ENCODE assay signal across 1 cellular context in genomic region chr18:9877655-9878014, GRCh38.
TF ChIP-seq lines count a peak whose summit lies in the region.

No MANE protein-coding gene starts in this region.

TF ChIP-seq in K562, 482 proteins besides CTCF, POLR2A, EP300 and RAD21 (continued from another document):
- TF ChIP-seq ZNF766 (CRISPR knock-in tag; conservative IDR thresholded peaks at IDR 0.05), result no peak
- no peak for TF ChIP-seq IRF9 (tag; IDR thresholded peaks at IDR 0.05)
- TF ChIP-seq SMARCC2 (IDR thresholded peaks at IDR 0.05; ENCODE audit: low read depth), result no peak
- TF ChIP-seq PRPF4 (IDR thresholded peaks at IDR 0.05; ENCODE audit: insufficient read depth, low read depth, low read length, poor library complexity, severe bottlenecking), result no peak
- 0 out of 2 replicates have a peak, but pooled peaks have one; percentile 3 for TF ChIP-seq SUPT5H (IDR thresholded peaks at IDR 0.05)
- TF ChIP-seq E2F4 (CRISPR knock-in tag; IDR thresholded peaks at IDR 0.05; ENCODE audit: low read depth), result no peak
- no peak for TF ChIP-seq KLF10 (CRISPR knock-in tag; IDR thresholded peaks at IDR 0.05)
- no peak for TF ChIP-seq MED1 (CRISPR knock-in tag; IDR thresholded peaks at IDR 0.05; ENCODE audit: borderline replicate concordance)
- 0 out of 2 replicates have a peak, but pooled peaks have one; percentile 9 for TF ChIP-seq ZNF175 (CRISPR knock-in tag; IDR thresholded peaks at IDR 0.05; ENCODE audit: low read depth)
- TF ChIP-seq DNMT1 (IDR thresholded peaks at IDR 0.05), result 0 out of 2 replicates have a peak, but pooled peaks have one; percentile 5
- peak; percentile 3; the same call in 1 of the 2 replicates for TF ChIP-seq ZNF3 (CRISPR knock-in tag; IDR thresholded peaks at IDR 0.05)
- TF ChIP-seq ASH1L (IDR thresholded peaks at IDR 0.05; ENCODE audit: borderline replicate concordance, low read depth, partially characterized antibody), result no peak
- no peak for TF ChIP-seq ZNF134 (CRISPR knock-in tag; conservative IDR thresholded peaks at IDR 0.05)
- peak; percentile 48; the same call in 1 of the 2 replicates for TF ChIP-seq ELF1 (tag; IDR thresholded peaks at IDR 0.05)
- TF ChIP-seq, protein P1, sequence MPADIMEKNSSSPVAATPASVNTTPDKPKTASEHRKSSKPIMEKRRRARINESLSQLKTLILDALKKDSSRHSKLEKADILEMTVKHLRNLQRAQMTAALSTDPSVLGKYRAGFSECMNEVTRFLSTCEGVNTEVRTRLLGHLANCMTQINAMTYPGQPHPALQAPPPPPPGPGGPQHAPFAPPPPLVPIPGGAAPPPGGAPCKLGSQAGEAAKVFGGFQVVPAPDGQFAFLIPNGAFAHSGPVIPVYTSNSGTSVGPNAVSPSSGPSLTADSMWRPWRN (IDR thresholded peaks at IDR 0.05; ENCODE audit: low read depth), result no peak
- no peak for TF ChIP-seq ID3 (CRISPR knock-in tag; IDR thresholded peaks at IDR 0.05)
- TF ChIP-seq ID3 (tag; IDR thresholded peaks at IDR 0.05), result no peak
- TF ChIP-seq L3MBTL2 (IDR thresholded peaks at IDR 0.05), result no peak
- TF ChIP-seq HNRNPL (IDR thresholded peaks at IDR 0.05; ENCODE audit: low read depth, low read length), result no peak
- TF ChIP-seq AFF4 (CRISPR knock-in tag; IDR thresholded peaks at IDR 0.05), result no peak
- TF ChIP-seq TAF1 (IDR thresholded peaks at IDR 0.05; ENCODE audit: control insufficient read depth, extremely low read depth, insufficient read depth, low read length, severe bottlenecking), result no peak
- TF ChIP-seq TGIF2 (CRISPR knock-in tag; IDR thresholded peaks at IDR 0.05), result no peak
- no peak for TF ChIP-seq HSF4 (CRISPR knock-in tag; IDR thresholded peaks at IDR 0.05; ENCODE audit: borderline replicate concordance)
- no peak for TF ChIP-seq ZNF395 (CRISPR knock-in tag; IDR thresholded peaks at IDR 0.05)
- peak in 1 of 2 experiments; percentile 54; a peak in 1 of 4 replicates for TF ChIP-seq ZNF639 (CRISPR knock-in tag; conservative IDR thresholded peaks at IDR 0.05 in 1 of 2, IDR thresholded peaks at IDR 0.05 in 1 of 2)
- 0 out of 2 replicates have a peak, but pooled peaks have one; percentile 50 for TF ChIP-seq PHTF2 (CRISPR knock-in tag; IDR thresholded peaks at IDR 0.05)
- TF ChIP-seq BHLHE40 (IDR thresholded peaks at IDR 0.05; ENCODE audit: low read length), result no peak
- TF ChIP-seq NONO (IDR thresholded peaks at IDR 0.05; ENCODE audit: low read depth in 2 of 2, low read length in 1 of 2), result no peak
- peak; percentile 76; the same call in 1 of the 2 replicates for TF ChIP-seq ZNF668 (CRISPR knock-in tag; IDR thresholded peaks at IDR 0.05)
- no peak for TF ChIP-seq PHB (CRISPR knock-in tag; IDR thresholded peaks at IDR 0.05)
- TF ChIP-seq RNF219 (CRISPR knock-in tag; IDR thresholded peaks at IDR 0.05), result 0 out of 2 replicates have a peak, but pooled peaks have one; percentile 40
- no peak for TF ChIP-seq ZBED1 (IDR thresholded peaks at IDR 0.05)
- TF ChIP-seq ZNF57 (CRISPR knock-in tag; IDR thresholded peaks at IDR 0.05), result no peak
- TF ChIP-seq ZNF586 (CRISPR knock-in tag; conservative IDR thresholded peaks at IDR 0.05), result no peak
- TF ChIP-seq ZNF449 (CRISPR knock-in tag; IDR thresholded peaks at IDR 0.05), result no peak
- no peak for TF ChIP-seq CHD2 (IDR thresholded peaks at IDR 0.05; ENCODE audit: low read depth, low read length)
- TF ChIP-seq ZBTB1 (CRISPR knock-in tag; IDR thresholded peaks at IDR 0.05; ENCODE audit: borderline replicate concordance, low read depth), result no peak
- no peak for TF ChIP-seq HIVEP1 (CRISPR knock-in tag; IDR thresholded peaks at IDR 0.05)
- no peak for TF ChIP-seq XRCC4 (IDR thresholded peaks at IDR 0.05; ENCODE audit: extremely low read depth, insufficient read depth, insufficient read length)
- TF ChIP-seq ZBTB49 (CRISPR knock-in tag; IDR thresholded peaks at IDR 0.05; ENCODE audit: borderline replicate concordance), result no peak
- TF ChIP-seq NR2F6 (CRISPR knock-in tag; IDR thresholded peaks at IDR 0.05), result no peak
